Comparison of ENCODE assay signal across 33 cellular contexts in the genomic region with DNA sequence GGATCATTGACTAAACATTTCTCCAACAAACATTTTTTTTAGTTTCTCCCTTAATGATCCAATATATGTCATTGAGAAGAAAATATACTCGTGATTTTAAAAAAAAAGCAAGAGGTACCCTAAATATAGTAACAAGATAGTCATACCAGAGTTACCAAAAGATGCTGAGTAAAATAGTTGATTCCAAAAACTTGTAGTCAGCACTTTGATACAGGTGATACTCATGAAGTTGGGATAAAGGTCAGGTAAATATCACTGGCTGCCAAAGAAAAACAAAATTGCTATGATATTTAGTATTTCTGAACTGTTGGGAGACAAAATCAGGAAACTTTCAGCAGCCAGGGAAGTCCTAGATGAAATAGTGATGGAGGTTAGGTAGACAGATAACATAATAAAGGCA.
"Had no signal": no experiment of that assay in that cellular context is flagged by ENCODE, and none has a peak within 500 bp of the region (broad histone marks: within the 10 kb centered on the region; RNA-seq: fewer than 3 reads in every experiment).

No MANE protein-coding gene starts in this region.

- H3K27ac ChIP-seq: adrenal gland, ascending aorta, body of pancreas, brain microvascular endothelial cell, breast epithelium, cardiac muscle cell had no signal

- FAIRE-seq: astrocyte, bronchial epithelial cell had no signal

- ATAC-seq: activated naive CD4-positive, alpha-beta T cell treated with anti-CD3 and anti-CD28 coated beads, Interleukin-2, amount 50 U/mL, for 72 hours; activated naive CD8-positive, alpha-beta T cell treated with anti-CD3 and anti-CD28 coated beads, Interleukin-2, amount 50 U/mL, for 24 hours; activated T-cell treated with anti-CD3 and anti-CD28 coated beads, Interleukin-2, amount 50 U/mL, for 4 hours; activated T-cell treated with anti-CD3 and anti-CD28 coated beads, Interleukin-2, amount 50 U/mL, for 72 hours; activated T-helper 17 cell treated with anti-CD3 and anti-CD28 coated beads, Interleukin-2, amount 50 U/mL, for 72 hours; body of pancreas had no signal

- H3K4me3 ChIP-seq: adrenal gland, ascending aorta, body of pancreas, breast epithelium, cardiac muscle cell had no signal

- H3K4me1 ChIP-seq: adrenal gland, ascending aorta, body of pancreas, breast epithelium had no signal

- H3K27me3 ChIP-seq: adrenal gland, ascending aorta, body of pancreas, brain microvascular endothelial cell, breast epithelium, cardiac muscle cell had no signal

- H3K9me3 ChIP-seq: adrenal gland, ascending aorta, body of pancreas, breast epithelium had no signal

- DNase-seq: activated effector memory CD4-positive, alpha-beta T cell treated with anti-CD3 and anti-CD28 coated beads, Interleukin-2, amount 50 U/mL, for 16 hours; activated effector memory CD4-positive, alpha-beta T cell treated with Interleukin-2 at 50 U/mL for 16 hours; activated gamma-delta T cell; activated gamma-delta T cell treated with Interleukin-2 at 50 U/mL for 16 hours; activated naive CD4-positive, alpha-beta T cell; activated naive CD4-positive, alpha-beta T cell treated with anti-CD3 and anti-CD28 coated beads for 36 hours; activated naive CD4-positive, alpha-beta T cell treated with anti-CD3 and anti-CD28 coated beads, Interleukin-2, amount 10 ng/mL, durations not matched to agents 7 days and 5 days; activated naive CD4-positive, alpha-beta T cell treated with anti-CD3 and anti-CD28 coated beads, Interleukin-2, amount 50 U/mL, for 16 hours; activated naive CD4-positive, alpha-beta T cell treated with Interleukin-2 at 50 U/mL for 16 hours; activated naive CD8-positive, alpha-beta T cell treated with anti-CD3 and anti-CD28 coated beads for 36 hours; activated naive CD8-positive, alpha-beta T cell treated with anti-CD3 and anti-CD28 coated beads, Interleukin-2, amount 10 ng/mL, durations not matched to agents 7 days and 5 days; activated naive CD8-positive, alpha-beta T cell treated with anti-CD3 and anti-CD28 coated beads, Interleukin-2, amount 50 U/mL, for 24 hours; activated T-cell treated with anti-CD3 and anti-CD28 coated beads, Interleukin-2, amount 50 U/mL, for 24 hours; activated T-cell treated with anti-CD3 and anti-CD28 coated beads, Interleukin-2, amount 50 U/mL, for 4 hours; activated T-cell treated with anti-CD3 and anti-CD28 coated beads, Interleukin-2, amount 50 U/mL, for 48 hours; activated T-cell treated with anti-CD3 and anti-CD28 coated beads, Interleukin-2, amount 50 U/mL, for 72 hours; adrenal gland; amniotic stem cell; amygdala; anterior cingulate cortex; aorta; body of pancreas; brain microvascular endothelial cell; caudate nucleus; central memory CD4-positive, alpha-beta T cell; cerebellar nuclear complex had no signal

- H3K36me3 ChIP-seq: adrenal gland, brain microvascular endothelial cell, breast epithelium, cardiac muscle cell had no signal
